ENCODE assay signal across 7 cellular contexts in the genomic region with DNA sequence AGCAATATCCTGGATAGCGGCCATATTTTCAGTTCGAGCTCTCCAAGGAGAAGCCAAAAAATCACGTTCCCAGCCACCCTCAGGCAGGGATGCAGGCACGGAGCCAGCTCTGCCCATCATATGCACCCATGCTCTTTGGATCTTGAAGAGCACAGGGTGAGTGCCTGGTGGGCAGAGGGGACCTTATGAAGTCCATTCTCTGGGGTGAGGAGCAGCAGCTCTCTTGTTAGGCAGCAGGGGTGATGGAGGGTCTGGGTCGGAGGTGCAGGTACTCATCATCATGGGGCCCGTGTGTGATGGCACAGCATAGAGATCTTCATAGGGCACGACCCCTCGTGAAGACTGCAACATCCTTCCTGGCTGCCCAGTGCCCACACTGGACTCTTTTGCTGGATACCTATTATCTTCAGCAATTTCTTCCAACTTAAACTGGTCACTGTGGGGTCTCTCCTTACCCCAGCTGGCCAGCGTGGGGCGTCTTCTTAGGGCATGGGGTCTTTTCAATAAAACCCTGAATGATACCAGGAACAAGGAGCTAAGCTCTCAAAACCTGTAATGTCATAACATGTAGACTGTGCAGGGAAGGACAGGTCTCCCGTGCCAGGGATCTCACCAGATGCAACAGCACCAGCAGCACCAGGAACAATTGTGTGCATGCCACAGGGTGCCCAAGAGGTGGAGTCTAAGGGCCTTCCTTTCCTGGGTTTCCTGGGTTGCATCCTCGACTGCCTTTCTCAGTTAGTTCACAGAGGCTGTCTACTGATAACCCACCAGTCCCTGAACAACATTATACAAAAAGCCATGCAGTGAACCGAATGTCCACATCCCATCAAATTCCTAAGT.
"Had no signal": no experiment of that assay in that cellular context is flagged by ENCODE, and none has a peak within 500 bp of the region (broad histone marks: within the 10 kb centered on the region; RNA-seq: fewer than 3 reads in every experiment).

No MANE protein-coding gene starts in this region.

- H3K9ac ChIP-seq: GM23248 had no signal

- H2AFZ ChIP-seq: GM23248 had no signal

- H3K4me1 ChIP-seq: HAP-1 had no signal

- DNase-seq: GM23248, GOT3, H7 had no signal

- ATAC-seq: HCT116, HepG2, K562 had no signal

- H3K9me3 ChIP-seq: HAP-1 had no signal

- H3K4me3 ChIP-seq: GM23248, HAP-1, K562 had no signal

- H3K27ac ChIP-seq: GM23248 had no signal

- H3K36me3 ChIP-seq: HAP-1 had no signal
